In the genomic region with DNA sequence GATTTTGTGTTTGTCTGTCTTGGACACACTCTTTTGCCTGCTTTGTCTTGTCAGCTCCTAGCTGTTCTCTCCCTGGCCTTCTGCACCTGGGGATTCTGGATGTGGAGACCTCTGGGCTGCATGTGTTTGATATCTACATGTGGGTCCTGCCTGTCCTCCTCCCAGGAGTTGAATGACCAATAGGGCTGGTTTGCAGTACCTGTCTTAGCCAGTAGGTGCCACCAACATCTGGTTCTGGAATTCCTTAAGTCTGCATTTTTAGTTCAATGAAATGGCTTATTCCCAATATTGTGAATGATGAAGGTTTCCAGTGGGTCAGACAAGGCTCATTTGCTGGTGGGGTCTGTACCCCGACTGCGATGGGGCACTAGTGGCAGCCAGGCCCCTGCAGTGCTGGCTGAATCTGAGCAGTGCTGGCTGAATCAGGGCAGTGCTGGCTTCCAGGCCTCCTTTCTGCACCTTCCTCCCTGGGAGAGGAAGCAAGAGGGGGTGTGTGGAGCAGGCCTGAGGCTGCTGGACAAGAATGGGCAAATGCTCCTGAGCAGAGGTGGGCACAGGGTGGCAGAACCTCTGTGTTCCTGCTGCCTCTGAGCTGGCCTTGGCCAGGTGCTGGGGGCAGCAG, we compare ENCODE assay signal across 8 cellular contexts.
A peak's percentile ranks its signal among the peaks of the same experiment; 100 is the strongest.
DNase-seq lines count a peak whose midpoint lies in the region; ATAC-seq and TF ChIP-seq lines count a peak whose summit lies in the region.

No MANE protein-coding gene starts in this region.

- ATAC-seq in HG02938 (IDR thresholded peaks at IDR 0.05; ENCODE audit: unreplicated experiment) (no peak), HG03045 (IDR thresholded peaks at IDR 0.05; ENCODE audit: unreplicated experiment) (no peak)

- peak; percentile 73 for TF ChIP-seq CTCF in epithelial cell of esophagus (IDR thresholded peaks at IDR 0.05; ENCODE audit: insufficient read depth, low read depth, low read length, missing control alignments)
- peak; percentile 68 for TF ChIP-seq CTCF in retinal pigment epithelial cell (conservative IDR thresholded peaks at IDR 0.05; ENCODE audit: low read depth, low read length)

- peak; percentile 52 for DNase-seq in DMS53 (lab: John Stamatoyannopoulos, UW)
- no peak for DNase-seq in DMS53 treated with DMSO at 0.1 percent for 48 hours (lab: John Stamatoyannopoulos, UW; ENCODE audit: unreplicated experiment)
- peak; percentile 40 for DNase-seq in M059J (ENCODE audit: low read depth)
- peak; percentile 62 for DNase-seq in epithelial cell of esophagus (ENCODE audit: low read depth)
- DNase-seq in retinal pigment epithelial cell (ENCODE audit: low read depth), result no peak
- DNase-seq in SIG-M5 treated with dmso at 0.1 percent for 504 hours (lab: John Stamatoyannopoulos, UW; ENCODE audit: unreplicated experiment), result no peak

- H3K4me3 ChIP-seq in epithelial cell of esophagus (ENCODE audit: low read length) (no peak overlapping the region), retinal pigment epithelial cell (ENCODE audit: low read length) (no peak overlapping the region)

Comparison
In these comparisons a context has a peak if more than half of its experiments do, and no peak if none do; other contexts are left out.
1. DNase-seq: peak in DMS53 (single experiment), M059J (single experiment) and epithelial cell of esophagus (single experiment); none in DMS53 treated with DMSO at 0.1 percent for 48 hours (single experiment), retinal pigment epithelial cell (single experiment) and SIG-M5 treated with dmso at 0.1 percent for 504 hours (single experiment).